In the genomic region with DNA sequence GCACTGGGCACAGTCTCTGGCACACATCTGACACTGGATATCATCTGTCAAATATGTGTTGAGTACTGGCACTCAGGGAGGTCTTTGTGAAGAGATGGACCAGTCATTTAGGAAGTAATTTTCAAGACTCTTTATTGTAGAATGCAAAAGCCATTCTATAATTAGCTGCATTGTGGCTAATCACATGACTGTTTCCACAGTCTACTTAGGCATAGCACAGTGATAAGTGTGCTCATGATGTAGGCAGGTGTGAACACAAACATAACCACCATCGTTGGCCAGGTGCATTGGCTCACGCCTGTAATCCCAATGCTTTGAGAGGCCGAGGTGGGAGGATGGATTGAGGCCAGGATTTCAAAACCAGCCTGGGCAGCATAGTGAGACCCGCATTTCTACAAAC, we compare ENCODE assay signal across 20 cellular contexts.
DNase-seq lines count a peak whose midpoint lies in the region; ATAC-seq and TF ChIP-seq lines count a peak whose summit lies in the region.
"Had no signal": no experiment of that assay in that cellular context is flagged by ENCODE, and none has a peak within 500 bp of the region (broad histone marks: within the 10 kb centered on the region; RNA-seq: fewer than 3 reads in every experiment).

No MANE protein-coding gene starts in this region.

- ATAC-seq in stimulated activated naive CD8-positive, alpha-beta T cell treated with anti-CD3 and anti-CD28 coated beads, Interleukin-15, Interleukin-2, amounts not matched to agents 100 U/mL and 50 U/mL, for 24 hours, result no peak
- ATAC-seq: activated CD8-positive, alpha-beta memory T cell treated with anti-CD3 and anti-CD28 coated beads, Interleukin-2, amount 10 ng/mL, durations not matched to agents 7 days and 5 days had no signal

- peaks cover 13% of the 10 kb centered on the region for H3K9me3 Mint-ChIP-seq in nephron progenitor cell
- H3K9me3 Mint-ChIP-seq: stimulated activated naive CD8-positive, alpha-beta T cell treated with anti-CD3 and anti-CD28 coated beads, Interleukin-15, Interleukin-2, amounts not matched to agents 100 ng/mL and 50 ng/mL, for 24 hours had no signal

- H3K4me1 ChIP-seq in HEK293 (ENCODE audit: control insufficient read depth, insufficient read depth, low read length), result no peaks in the 10 kb centered on the region
- no peaks in the 10 kb centered on the region for H3K4me1 ChIP-seq in ascending aorta
- H3K4me1 ChIP-seq: upper lobe of left lung had no signal

- intact Hi-C loops in ascending aorta (cut with DNase I), result no loop called here

- peak overlapping the region; percentile 28 for H3K27ac Mint-ChIP-seq in nephron progenitor cell
- H3K27ac Mint-ChIP-seq: activated CD8-positive, alpha-beta memory T cell treated with anti-CD3 and anti-CD28 coated beads, Interleukin-2, amount 10 ng/mL, durations not matched to agents 7 days and 5 days; stimulated activated naive CD8-positive, alpha-beta T cell treated with anti-CD3 and anti-CD28 coated beads, Interleukin-15, Interleukin-2, amounts not matched to agents 100 ng/mL and 50 ng/mL, for 24 hours had no signal

- CTCF ChIA-PET in HEK293 (lab: Yijun Ruan, JAX), result interaction anchor here (0.6 kb wide), 2 partner anchors 509 to 551 kb away, joined by 3 to 4 read pairs; no protein-coding TSS in a partner anchor

- H3K36me3 Mint-ChIP-seq in nephron progenitor cell (ENCODE audit: low read depth), result peaks cover 4% of the 10 kb centered on the region
- H3K36me3 Mint-ChIP-seq: activated CD8-positive, alpha-beta memory T cell treated with anti-CD3 and anti-CD28 coated beads, Interleukin-2, amount 10 ng/mL, durations not matched to agents 7 days and 5 days had no signal

- H3K9me3 ChIP-seq in HEK293 (ENCODE audit: control insufficient read depth, insufficient read depth, low read depth, low read length), result no peaks in the 10 kb centered on the region
- H3K9me3 ChIP-seq in ascending aorta, result no peaks in the 10 kb centered on the region
- H3K9me3 ChIP-seq: upper lobe of left lung had no signal

- H3K27me3 Mint-ChIP-seq in nephron progenitor cell (ENCODE audit: low read depth, poor library complexity), result no peaks in the 10 kb centered on the region

- H3K36me3 ChIP-seq in HEK293 (ENCODE audit: control insufficient read depth in 2 of 2, insufficient read depth in 1 of 2, low read length in 2 of 2), result no peaks in the 10 kb centered on the region
- no peaks in the 10 kb centered on the region for H3K36me3 ChIP-seq in ascending aorta
- H3K36me3 ChIP-seq: upper lobe of left lung had no signal

- no peak overlapping the region for H3K4me3 Mint-ChIP-seq in nephron progenitor cell
- H3K4me3 Mint-ChIP-seq: activated CD8-positive, alpha-beta memory T cell treated with anti-CD3 and anti-CD28 coated beads, Interleukin-2, amount 10 ng/mL, durations not matched to agents 7 days and 5 days; neural crest cell; stimulated activated naive CD8-positive, alpha-beta T cell treated with anti-CD3 and anti-CD28 coated beads, Interleukin-15, Interleukin-2, amounts not matched to agents 100 ng/mL and 50 ng/mL, for 24 hours had no signal

- peaks cover 68% of the 10 kb centered on the region for H3K4me1 Mint-ChIP-seq in nephron progenitor cell

- DNase-seq in NCI-H187 treated with DMSO at 0.1 percent for 48 hours (lab: John Stamatoyannopoulos, UW) (peak; percentile 48), NCI-H748 (lab: John Stamatoyannopoulos, UW; ENCODE audit: unreplicated experiment) (peak; percentile 98), nephron progenitor cell (no peak), ascending aorta (ENCODE audit: low spot score in 2 of 2) (no peak), AG08396 (ENCODE audit: low spot score) (no peak)
- no peak for DNase-seq in stimulated activated naive CD8-positive, alpha-beta T cell treated with anti-CD3 and anti-CD28 coated beads, Interleukin-15, Interleukin-2, amounts not matched to agents 100 U/mL and 50 U/mL, for 24 hours
- no peak for DNase-seq in activated CD4-positive, CD25-positive, alpha-beta regulatory T cell treated with anti-CD3 and anti-CD28 coated beads, Interleukin-2, amount 50 U/mL, for 72 hours
- DNase-seq: activated CD4-positive, alpha-beta T cell treated with anti-CD3 and anti-CD28 coated beads for 1 hour; activated CD8-positive, alpha-beta memory T cell treated with anti-CD3 and anti-CD28 coated beads, Interleukin-2, amount 10 ng/mL, durations not matched to agents 7 days and 5 days; activated gamma-delta T cell; C1 segment of cervical spinal cord; H7; KG1; kidney glomerular epithelial cell; NCI-H1092 treated with DMSO at 0.1 percent for 48 hours; stimulated activated CD4-positive, alpha-beta T cell treated with anti-CD3 and anti-CD28 coated beads, Interleukin-15, amount 100 ng/mL, for 24 hours; upper lobe of left lung had no signal

- no peak overlapping the region for H3K27ac ChIP-seq in HEK293 (ENCODE audit: extremely low read depth, low read depth, low read length)
- no peak overlapping the region for H3K27ac ChIP-seq in ascending aorta
- H3K27ac ChIP-seq: upper lobe of left lung had no signal

- POLR2A ChIA-PET in HEK293 (lab: Yijun Ruan, JAX), result no interaction called here

- H3K27me3 ChIP-seq in ascending aorta, result no peaks in the 10 kb centered on the region
- H3K27me3 ChIP-seq: upper lobe of left lung had no signal

- TF ChIP-seq CTCF in HEK293 (tag by site-specific recombination; IDR thresholded peaks at IDR 0.05) (no peak), nephron progenitor cell (IDR thresholded peaks at IDR 0.05) (no peak), ascending aorta (IDR thresholded peaks at IDR 0.05) (no peak)

- H3K4me3 ChIP-seq in HEK293 (ENCODE audit: low read depth, low read length) (no peak overlapping the region), ascending aorta (no peak overlapping the region)
- H3K4me3 ChIP-seq: upper lobe of left lung had no signal

TF ChIP-seq in HEK293, 187 proteins besides CTCF, POLR2A, EP300 and RAD21:
- TF ChIP-seq, protein P1, sequence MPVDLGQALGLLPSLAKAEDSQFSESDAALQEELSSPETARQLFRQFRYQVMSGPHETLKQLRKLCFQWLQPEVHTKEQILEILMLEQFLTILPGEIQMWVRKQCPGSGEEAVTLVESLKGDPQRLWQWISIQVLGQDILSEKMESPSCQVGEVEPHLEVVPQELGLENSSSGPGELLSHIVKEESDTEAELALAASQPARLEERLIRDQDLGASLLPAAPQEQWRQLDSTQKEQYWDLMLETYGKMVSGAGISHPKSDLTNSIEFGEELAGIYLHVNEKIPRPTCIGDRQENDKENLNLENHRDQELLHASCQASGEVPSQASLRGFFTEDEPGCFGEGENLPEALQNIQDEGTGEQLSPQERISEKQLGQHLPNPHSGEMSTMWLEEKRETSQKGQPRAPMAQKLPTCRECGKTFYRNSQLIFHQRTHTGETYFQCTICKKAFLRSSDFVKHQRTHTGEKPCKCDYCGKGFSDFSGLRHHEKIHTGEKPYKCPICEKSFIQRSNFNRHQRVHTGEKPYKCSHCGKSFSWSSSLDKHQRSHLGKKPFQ (tag by site-specific recombination; IDR thresholded peaks at IDR 0.05), result peak; percentile 14; the same call in 1 of the 2 replicates
- TF ChIP-seq GLI4 (tag by site-specific recombination; IDR thresholded peaks at IDR 0.05), result no peak

Comparison
In these comparisons a context has a peak if more than half of its experiments do, and no peak if none do; other contexts are left out.
1. DNase-seq: peak in NCI-H187 treated with DMSO at 0.1 percent for 48 hours (single experiment) and NCI-H748 (single experiment); none in nephron progenitor cell (single experiment), stimulated activated naive CD8-positive, alpha-beta T cell treated with anti-CD3 and anti-CD28 coated beads, Interleukin-15, Interleukin-2, amounts not matched to agents 100 U/mL and 50 U/mL, for 24 hours (single experiment), ascending aorta (0 of 2), AG08396 (single experiment) and activated CD4-positive, CD25-positive, alpha-beta regulatory T cell treated with anti-CD3 and anti-CD28 coated beads, Interleukin-2, amount 50 U/mL, for 72 hours (single experiment).